ENCODE assay signal across 8 cellular contexts in genomic region chr14:89617471-89618291, GRCh38.
DNase-seq lines count a peak whose midpoint lies in the region; ATAC-seq, FAIRE-seq and TF ChIP-seq lines count a peak whose summit lies in the region.

No MANE protein-coding gene starts in this region.

- H3K9me3 ChIP-seq in Peyer's patch (no peaks in the 10 kb centered on the region), iPS-18a (ENCODE audit: control insufficient read depth, low read depth, low read length) (no peaks in the 10 kb centered on the region)

- H3K36me3 Mint-ChIP-seq in activated CD4-positive, alpha-beta T cell treated with anti-CD3 and anti-CD28 coated beads, Interleukin-2, amount 10 ng/mL, durations not matched to agents 24 days and 14 days (ENCODE audit: low read depth) = peaks cover 5% of the 10 kb centered on the region
- no peaks in the 10 kb centered on the region for H3K36me3 Mint-ChIP-seq in MCF 10A (ENCODE audit: insufficient read depth, unreplicated experiment)

- H3K4me3 Mint-ChIP-seq in activated CD4-positive, alpha-beta T cell treated with anti-CD3 and anti-CD28 coated beads, Interleukin-2, amount 10 ng/mL, durations not matched to agents 24 days and 14 days = peak overlapping the region; percentile 97
- H3K4me3 Mint-ChIP-seq in MCF 10A (ENCODE audit: unreplicated experiment) = peak overlapping the region; percentile 77

- H3K9me3 Mint-ChIP-seq in activated CD4-positive, alpha-beta T cell treated with anti-CD3 and anti-CD28 coated beads, Interleukin-2, amount 10 ng/mL, durations not matched to agents 24 days and 14 days = no peaks in the 10 kb centered on the region
- no peaks in the 10 kb centered on the region for H3K9me3 Mint-ChIP-seq in MCF 10A (ENCODE audit: unreplicated experiment)

- H3K27ac ChIP-seq in Peyer's patch (peak overlapping the region; percentile 71 to 84 (median 77)), iPS-18a (ENCODE audit: low read length) (peak overlapping the region; percentile 45)

- peak; percentile 30 for ATAC-seq in HG02981 (IDR thresholded peaks at IDR 0.05; ENCODE audit: unreplicated experiment)

- TF ChIP-seq CTCF in Peyer's patch (IDR thresholded peaks at IDR 0.05) (no peak), MCF 10A (IDR thresholded peaks at IDR 0.05; ENCODE audit: unreplicated experiment) (no peak)

- FAIRE-seq in RCC 7860 (lab: Jason Lieb, UNC) = no peak

- H3K27me3 ChIP-seq in Peyer's patch (no peaks in the 10 kb centered on the region), iPS-18a (ENCODE audit: control insufficient read depth, insufficient read depth, low read length) (no peaks in the 10 kb centered on the region)

- CTCF ChIA-PET in MCF 10A (lab: Yijun Ruan, JAX) = no interaction called here

- DNase-seq in activated CD4-positive, alpha-beta T cell treated with anti-CD3 and anti-CD28 coated beads, Interleukin-2, amount 10 ng/mL, durations not matched to agents 24 days and 14 days = peak; percentile 83
- DNase-seq in activated CD4-positive, alpha-beta T cell treated with anti-CD3 and anti-CD28 coated beads, Interleukin-2, amount 50 U/mL, for 48 hours = no peak
- DNase-seq in Peyer's patch (peak; percentile 54 to 69 (median 60)), MCF 10A (ENCODE audit: unreplicated experiment) (peak; percentile 7), retina (peak; percentile 73), RCC 7860 (ENCODE audit: low spot score) (no peak)

- H3K4me1 ChIP-seq in Peyer's patch = peaks cover 0 to 23% (median 0%) of the 10 kb centered on the region in 4 donors
- peaks cover 62% of the 10 kb centered on the region for H3K4me1 ChIP-seq in iPS-18a (ENCODE audit: control insufficient read depth, low read depth, low read length)

- intact Hi-C loops in activated CD4-positive, alpha-beta T cell treated with anti-CD3 and anti-CD28 coated beads, Interleukin-2, amount 10 ng/mL, durations not matched to agents 24 days and 14 days (cut with micrococcal nuclease) = loop anchor here (1.0 to 5.0 kb wide), 5 partner anchors 64 to 340 kb away; partner anchors contain the start of gene TDP1
- intact Hi-C loops in MCF 10A (cut with micrococcal nuclease) = loop anchor here (2.0 to 5.0 kb wide), 2 partner anchors 110 to 201 kb away; partner anchors contain the start of gene FOXN3

- POLR2A ChIA-PET in MCF 10A (lab: Yijun Ruan, JAX) = interaction anchor here (1.2 to 3.0 kb wide), 4 partner anchors 19 to 202 kb away, joined by 3 to 18 read pairs (median 4); no protein-coding TSS in a partner anchor

- BruUV-seq in MCF 10A (replicated peaks; lab: Mats Ljungman, UMichigan) = no TSS peak

- H3K27me3 Mint-ChIP-seq in activated CD4-positive, alpha-beta T cell treated with anti-CD3 and anti-CD28 coated beads, Interleukin-2, amount 10 ng/mL, durations not matched to agents 24 days and 14 days = no peaks in the 10 kb centered on the region
- no peaks in the 10 kb centered on the region for H3K27me3 Mint-ChIP-seq in MCF 10A (ENCODE audit: insufficient read depth, unreplicated experiment)

- H3K36me3 ChIP-seq in Peyer's patch = no peaks in the 10 kb centered on the region
- no peaks in the 10 kb centered on the region for H3K36me3 ChIP-seq in iPS-18a (ENCODE audit: control insufficient read depth, low read depth, low read length)

- H3K4me3 ChIP-seq in Peyer's patch = peak overlapping the region; percentile 69 to 90 (median 76)
- H3K4me3 ChIP-seq in iPS-18a (ENCODE audit: low read length) = peak overlapping the region; percentile 87

- H3K4me1 Mint-ChIP-seq in activated CD4-positive, alpha-beta T cell treated with anti-CD3 and anti-CD28 coated beads, Interleukin-2, amount 10 ng/mL, durations not matched to agents 24 days and 14 days = peaks cover 78% of the 10 kb centered on the region
- H3K4me1 Mint-ChIP-seq in MCF 10A (ENCODE audit: insufficient read depth, unreplicated experiment) = peaks cover 7% of the 10 kb centered on the region

- H3K9ac ChIP-seq in iPS-18a (ENCODE audit: low read length) = peak overlapping the region; percentile 81

- no peak for TF ChIP-seq POLR2A in Peyer's patch (IDR thresholded peaks at IDR 0.05)

- H3K27ac Mint-ChIP-seq in activated CD4-positive, alpha-beta T cell treated with anti-CD3 and anti-CD28 coated beads, Interleukin-2, amount 10 ng/mL, durations not matched to agents 24 days and 14 days = peak overlapping the region; percentile 97
- H3K27ac Mint-ChIP-seq in MCF 10A (ENCODE audit: low read depth, unreplicated experiment) = peak overlapping the region; percentile 39

Comparison
In these comparisons a context has a peak if more than half of its experiments do, and no peak if none do; other contexts are left out.
1. DNase-seq: peak in activated CD4-positive, alpha-beta T cell treated with anti-CD3 and anti-CD28 coated beads, Interleukin-2, amount 10 ng/mL, durations not matched to agents 24 days and 14 days (single experiment), Peyer's patch (3 of 3), MCF 10A (single experiment) and retina (single experiment); none in activated CD4-positive, alpha-beta T cell treated with anti-CD3 and anti-CD28 coated beads, Interleukin-2, amount 50 U/mL, for 48 hours (0 of 2) and RCC 7860 (single experiment).